ENCODE assay signal across 24 cellular contexts in the genomic region with DNA sequence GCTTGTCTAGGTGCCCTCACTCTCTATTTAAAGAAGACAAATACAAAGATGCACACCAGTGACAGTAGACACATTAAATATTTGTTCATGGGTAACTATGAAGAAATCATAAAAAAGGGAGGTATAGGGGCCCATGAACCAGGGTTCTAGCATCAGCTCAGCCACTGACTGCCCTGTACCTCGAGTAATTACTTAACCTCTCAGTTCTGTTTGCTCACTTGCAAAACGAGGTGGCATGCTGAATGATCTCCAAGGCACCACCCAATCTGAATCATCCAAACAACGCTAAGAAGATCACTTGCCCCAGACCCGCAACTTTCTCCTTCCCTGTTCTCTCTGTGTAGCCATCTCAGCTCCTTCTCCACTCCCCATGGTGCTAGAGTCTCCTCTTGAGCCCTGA.
"Had no signal": no experiment of that assay in that cellular context is flagged by ENCODE, and none has a peak within 500 bp of the region (broad histone marks: within the 10 kb centered on the region; RNA-seq: fewer than 3 reads in every experiment).

No MANE protein-coding gene starts in this region.

- H3K9ac ChIP-seq: neural progenitor cell had no signal

- H3K27ac ChIP-seq: coronary artery, heart right ventricle, left ventricle myocardium inferior, lower lobe of right lung, neural progenitor cell, ovary, right atrium auricular region, stomach, thoracic aorta, uterus had no signal

- H3K9me3 ChIP-seq: gastrocnemius medialis, lower lobe of right lung, ovary, right atrium auricular region, stomach, thoracic aorta, uterus had no signal

- H3K4me3 ChIP-seq: coronary artery, gastrocnemius medialis, heart right ventricle, left ventricle myocardium inferior, lower lobe of right lung, neural progenitor cell, ovary, right atrium auricular region, stomach, thoracic aorta, uterus had no signal

- H3K36me3 Mint-ChIP-seq: memory B cell, mesothelial cell of epicardium, natural killer cell, neural progenitor cell had no signal

- H3K36me3 ChIP-seq: gastrocnemius medialis, heart right ventricle, left ventricle myocardium inferior, lower lobe of right lung, neural progenitor cell, ovary, right atrium auricular region, stomach, thoracic aorta, uterus had no signal

- H3K9me3 Mint-ChIP-seq: endodermal cell, memory B cell, mesothelial cell of epicardium, natural killer cell, neural progenitor cell had no signal

- H3K4me1 Mint-ChIP-seq: memory B cell, natural killer cell had no signal

- H3K27ac Mint-ChIP-seq: endodermal cell, memory B cell, mesothelial cell of epicardium, natural killer cell, neural progenitor cell had no signal

- H2AFZ ChIP-seq: neural progenitor cell had no signal

- H3K4me2 ChIP-seq: neural progenitor cell had no signal

- DNase-seq: effector CD4-positive, alpha-beta T cell; endodermal cell; gastrocnemius medialis; heart right ventricle; hypothalamus; islet precursor cell; left ventricle myocardium inferior; lower lobe of right lung; natural killer cell; nucleus accumbens; ovary; small intestine; stimulated activated CD4-positive, alpha-beta T cell treated with anti-CD3 and anti-CD28 coated beads, Interleukin-12 subunit alpha, Interleukin-12 subunit beta, amount 100 ng/mL, for 4 hours; stimulated activated naive CD4-positive, alpha-beta T cell; stomach; substantia nigra; trophoblast cell; uterus had no signal

- H3K4me3 Mint-ChIP-seq: endodermal cell, memory B cell, mesothelial cell of epicardium, natural killer cell, neural progenitor cell had no signal

- H3K27me3 ChIP-seq: gastrocnemius medialis, neural progenitor cell, ovary, right atrium auricular region, stomach, uterus had no signal

- ATAC-seq: gastrocnemius medialis, heart right ventricle, lower lobe of right lung, natural killer cell had no signal
